In genomic region chr18:2848145-2848878, GRCh38 we compare ENCODE assay signal across 9 cellular contexts. TPM values are rescaled to one million over a fixed set of nuclear protein-coding genes. Genes with fewer than 3 reads are reported as not detected.
DNase-seq lines count a peak whose midpoint lies in the region; ATAC-seq, FAIRE-seq and TF ChIP-seq lines count a peak whose summit lies in the region.
"Had no signal": no experiment of that assay in that cellular context is flagged by ENCODE, and none has a peak within 500 bp of the region (broad histone marks: within the 10 kb centered on the region; RNA-seq: fewer than 3 reads in every experiment).

No MANE protein-coding gene starts in this region.

- H3K27me3 ChIP-seq in H7 (ENCODE audit: control insufficient read depth, insufficient read depth, low read length): peaks cover 47% of the 10 kb centered on the region
- H3K27me3 ChIP-seq in naive thymus-derived CD4-positive, alpha-beta T cell (ENCODE audit: control insufficient read depth in 2 of 2, insufficient read depth in 2 of 2, low read length in 2 of 2): peaks cover 10 to 15% of the 10 kb centered on the region in 2 donors

- peak overlapping the region; percentile 76 to 93 (median 86) for H3K4me3 Mint-ChIP-seq in naive thymus-derived CD4-positive, alpha-beta T cell

- intact Hi-C loops in naive thymus-derived CD4-positive, alpha-beta T cell (cut with micrococcal nuclease): loop anchor here (2.0 to 5.0 kb wide), 3 partner anchors 41 to 58 kb away; no protein-coding TSS in a partner anchor

- TF ChIP-seq CTCF in A549 (IDR thresholded peaks at IDR 0.05) (no peak), coronary artery (IDR thresholded peaks at IDR 0.05) (no peak)

- WGBS in A549 (ENCODE audit: missing lambda C conversion rate): 25% methylated on average over 17 of the region's 17 CpGs

- ATAC-seq in A549: no peak
- no peak for ATAC-seq in naive thymus-derived CD4-positive, alpha-beta T cell

- H3K4me3 ChIP-seq in A549 (peak overlapping the region; percentile 49; the same call in 2 of the 3 replicates), H7 (ENCODE audit: insufficient read depth, low read depth, low read length) (peak overlapping the region; percentile 68), coronary artery (peak overlapping the region; percentile 74)
- peak overlapping the region; percentile 8 for H3K4me3 ChIP-seq in naive thymus-derived CD4-positive, alpha-beta T cell (ENCODE audit: low read length)

- H3K27ac ChIP-seq in A549: no peak overlapping the region
- peak overlapping the region; percentile 70 to 82 for H3K27ac ChIP-seq in coronary artery
- H3K27ac ChIP-seq in naive thymus-derived CD4-positive, alpha-beta T cell (ENCODE audit: low read depth, low read length): no peak overlapping the region
- H3K27ac ChIP-seq in caudate nucleus (ENCODE audit: low read depth, low read length): no peak overlapping the region
- H3K27ac ChIP-seq: SJSA1 had no signal

- CTCF ChIA-PET in A549 (lab: Yijun Ruan, JAX): no interaction called here
- CTCF ChIA-PET in naive thymus-derived CD4-positive, alpha-beta T cell (lab: Charles Lee): no interaction called here

- FAIRE-seq in A549 (lab: Jason Lieb, UNC): no peak
- no peak for FAIRE-seq in H54 (lab: Jason Lieb, UNC)

- H3K36me3 Mint-ChIP-seq in naive thymus-derived CD4-positive, alpha-beta T cell: peaks cover 0 to 8% (median 0%) of the 10 kb centered on the region in 5 donors

- POLR2A ChIA-PET in A549 (lab: Yijun Ruan, JAX): interaction anchor here (0.7 kb wide), 1 partner anchor 62 kb away, joined by 6 read pairs; no protein-coding TSS in a partner anchor
- POLR2A ChIA-PET in naive thymus-derived CD4-positive, alpha-beta T cell (lab: Charles Lee): no interaction called here

- no peaks in the 10 kb centered on the region for H3K9me3 ChIP-seq in A549
- no peaks in the 10 kb centered on the region for H3K9me3 ChIP-seq in naive thymus-derived CD4-positive, alpha-beta T cell (ENCODE audit: control insufficient read depth in 2 of 3, low read length in 3 of 3)
- H3K9me3 ChIP-seq: SJSA1 had no signal

- TF ChIP-seq POLR2A in A549 (IDR thresholded peaks at IDR 0.05; ENCODE audit: low read length): no peak
- no peak for TF ChIP-seq POLR2A in H54 (IDR thresholded peaks at IDR 0.05; ENCODE audit: low read depth, low read length)

- peak overlapping the region; percentile 94 for H3K4me2 ChIP-seq in A549

- H3K36me3 ChIP-seq in H7 (replicated peaks; ENCODE audit: control insufficient read depth, insufficient read depth, low read length): no peaks in the 10 kb centered on the region
- no peaks in the 10 kb centered on the region for H3K36me3 ChIP-seq in naive thymus-derived CD4-positive, alpha-beta T cell (ENCODE audit: control insufficient read depth in 2 of 3, insufficient read depth in 3 of 3, low read length in 3 of 3)
- H3K36me3 ChIP-seq: SJSA1 had no signal

- peaks cover 0 to 5% (median 0%) of the 10 kb centered on the region in 11 donors for H3K9me3 Mint-ChIP-seq in naive thymus-derived CD4-positive, alpha-beta T cell

- H3K27me3 Mint-ChIP-seq in naive thymus-derived CD4-positive, alpha-beta T cell: peaks cover 19 to 59% (median 51%) of the 10 kb centered on the region in 5 donors

- TF ChIP-seq EP300 in A549 (IDR thresholded peaks at IDR 0.05): no peak

- no peak for DNase-seq in A549 (ENCODE audit: low read depth in 1 of 2, low spot score in 1 of 2)
- DNase-seq in H7: peak; percentile 25
- DNase-seq in coronary artery (ENCODE audit: low spot score): no peak
- DNase-seq in naive thymus-derived CD4-positive, alpha-beta T cell: no peak
- DNase-seq in H54 (ENCODE audit: insufficient read length, low spot score): no peak
- DNase-seq in GM19238 (ENCODE audit: insufficient read length, low spot score): no peak
- no peak for DNase-seq in NCI-H1048 (lab: John Stamatoyannopoulos, UW)
- no peak for DNase-seq in caudate nucleus (lab: John Stamatoyannopoulos, UW)

- peak overlapping the region in 2 of 9 donors; percentile 10 to 38 for H3K27ac Mint-ChIP-seq in naive thymus-derived CD4-positive, alpha-beta T cell

- H3K4me1 Mint-ChIP-seq in naive thymus-derived CD4-positive, alpha-beta T cell: peaks cover 17 to 26% (median 21%) of the 10 kb centered on the region in 7 donors

- no peak for TF ChIP-seq RAD21 in A549 (conservative IDR thresholded peaks at IDR 0.05 in 1 of 2, IDR thresholded peaks at IDR 0.05 in 1 of 2)

- H3K4me1 ChIP-seq in A549: no peaks in the 10 kb centered on the region; the same call in 2 of the 3 replicates
- peaks cover 0 to 12% of the 10 kb centered on the region in 2 donors for H3K4me1 ChIP-seq in naive thymus-derived CD4-positive, alpha-beta T cell (ENCODE audit: control insufficient read depth in 2 of 2, insufficient read depth in 2 of 2, low read length in 2 of 2)

TF ChIP-seq in A549, 52 proteins besides CTCF, POLR2A, EP300 and RAD21:
- TF ChIP-seq PHF8 (IDR thresholded peaks at IDR 0.05; ENCODE audit: borderline replicate concordance, low read depth) (no peak), HEYL (CRISPR knock-in tag; IDR thresholded peaks at IDR 0.05) (no peak), KDM5A (IDR thresholded peaks at IDR 0.05) (no peak), SREBF2 (IDR thresholded peaks at IDR 0.05) (no peak), USF2 (IDR thresholded peaks at IDR 0.05) (no peak), CHD2 (IDR thresholded peaks at IDR 0.05; ENCODE audit: low read length, partially characterized antibody) (no peak), ZFP36 (IDR thresholded peaks at IDR 0.05; ENCODE audit: borderline replicate concordance, partially characterized antibody) (no peak), NFE2L2 (conservative IDR thresholded peaks at IDR 0.05; ENCODE audit: low read length) (no peak), HMGXB4 (CRISPR knock-in tag; IDR thresholded peaks at IDR 0.05; ENCODE audit: borderline replicate concordance) (no peak), FOXS1 (CRISPR knock-in tag; IDR thresholded peaks at IDR 0.05) (no peak), NPAS2 (CRISPR knock-in tag; IDR thresholded peaks at IDR 0.05; ENCODE audit: borderline replicate concordance) (no peak)
- TF ChIP-seq, protein P1, sequence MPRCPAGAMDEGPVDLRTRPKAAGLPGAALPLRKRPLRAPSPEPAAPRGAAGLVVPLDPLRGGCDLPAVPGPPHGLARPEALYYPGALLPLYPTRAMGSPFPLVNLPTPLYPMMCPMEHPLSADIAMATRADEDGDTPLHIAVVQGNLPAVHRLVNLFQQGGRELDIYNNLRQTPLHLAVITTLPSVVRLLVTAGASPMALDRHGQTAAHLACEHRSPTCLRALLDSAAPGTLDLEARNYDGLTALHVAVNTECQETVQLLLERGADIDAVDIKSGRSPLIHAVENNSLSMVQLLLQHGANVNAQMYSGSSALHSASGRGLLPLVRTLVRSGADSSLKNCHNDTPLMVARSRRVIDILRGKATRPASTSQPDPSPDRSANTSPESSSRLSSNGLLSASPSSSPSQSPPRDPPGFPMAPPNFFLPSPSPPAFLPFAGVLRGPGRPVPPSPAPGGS (IDR thresholded peaks at IDR 0.05): no peak
- TF ChIP-seq, protein P2, sequence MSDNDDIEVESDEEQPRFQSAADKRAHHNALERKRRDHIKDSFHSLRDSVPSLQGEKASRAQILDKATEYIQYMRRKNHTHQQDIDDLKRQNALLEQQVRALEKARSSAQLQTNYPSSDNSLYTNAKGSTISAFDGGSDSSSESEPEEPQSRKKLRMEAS (IDR thresholded peaks at IDR 0.05): no peak

RNA-seq across cellular contexts. Expression of gene EMILIN2, which starts 1.5 kb away (rescaled TPM):
- polyA plus RNA-seq in A549 (2011; rRNA removed) (4.2 and 5.4 TPM in 2 replicates), A549 (2017; fragmentation: RNase III; extraction: RNeasy Plus Mini Kit Qiagen cat#74134 plus additional on column Dnase treatment) (6.1 to 7.8 TPM (median 6.7 TPM) in 3 replicates)
- 5.5 and 8.1 TPM in 2 replicates for polyA plus RNA-seq in A549 (2012; cell fraction: cytosol; rRNA removed)
- 10.1 and 10.2 TPM in 2 replicates for polyA plus RNA-seq in A549 (2012; cell fraction: nucleus; rRNA removed)
- polyA minus RNA-seq in A549 (2011; rRNA and poly(A)+ RNA removed): 4.3 and 4.7 TPM in 2 replicates
- total RNA-seq in H7 (2014; rRNA removed; shearing (Covaris generic)): 15.2 and 20.6 TPM in 2 replicates
- 10 to 100 TPM in 3 of 5 experiments, 1 to 10 TPM in 2; 6.2 to 51.1 (median 16.9) TPM for total RNA-seq in naive thymus-derived CD4-positive, alpha-beta T cell
- 1 to 10 TPM; 2.9 to 3.4 TPM for polyA plus RNA-seq in naive thymus-derived CD4-positive, alpha-beta T cell

Comparison
In these comparisons a context has a peak if more than half of its experiments do, and no peak if none do; other contexts are left out.
1. H3K27ac ChIP-seq: peak in coronary artery (2 of 2); none in A549 (0 of 2), naive thymus-derived CD4-positive, alpha-beta T cell (single experiment) and caudate nucleus (single experiment).
2. H3K4me3 ChIP-seq: peak in every context shown above with its lines; median percentile 74 in coronary artery; 68 in H7; 49 in A549; 8 in naive thymus-derived CD4-positive, alpha-beta T cell.